In genomic region chr9:128928624-128929023, GRCh38 we compare ENCODE assay signal across 15 cellular contexts. TPM values are rescaled to one million over a fixed set of nuclear protein-coding genes. Genes with fewer than 3 reads are reported as not detected.
A peak's percentile ranks its signal among the peaks of the same experiment; 100 is the strongest.
DNase-seq lines count a peak whose midpoint lies in the region; TF ChIP-seq lines count a peak whose summit lies in the region.
"Had no signal": no experiment of that assay in that cellular context is flagged by ENCODE, and none has a peak within 500 bp of the region (broad histone marks: within the 10 kb centered on the region; RNA-seq: fewer than 3 reads in every experiment).

No MANE protein-coding gene starts in this region.

- no peaks in the 10 kb centered on the region for H3K36me3 Mint-ChIP-seq in activated naive CD4-positive, alpha-beta T cell treated with anti-CD3 and anti-CD28 coated beads, Interleukin-2, amount 10 ng/mL, durations not matched to agents 7 days and 5 days
- no peaks in the 10 kb centered on the region for H3K36me3 Mint-ChIP-seq in activated CD4-positive, alpha-beta memory T cell treated with anti-CD3 and anti-CD28 coated beads for 36 hours
- H3K36me3 Mint-ChIP-seq: CD8-positive, alpha-beta T cell had no signal

- DNase-seq in activated naive CD4-positive, alpha-beta T cell treated with anti-CD3 and anti-CD28 coated beads, Interleukin-2, amount 10 ng/mL, durations not matched to agents 7 days and 5 days = no peak
- DNase-seq in activated naive CD4-positive, alpha-beta T cell treated with Interleukin-2 at 50 U/mL for 16 hours = no peak
- no peak for DNase-seq in RWPE1 (ENCODE audit: low spot score)
- peak; percentile 59 for DNase-seq in choroid plexus epithelial cell (ENCODE audit: low read depth)
- peak; percentile 42 for DNase-seq in osteoblast (ENCODE audit: insufficient read length, low spot score, missing footprints)
- no peak for DNase-seq in OCI-M1 (lab: John Stamatoyannopoulos, UW)
- no peak for DNase-seq in activated CD4-positive, alpha-beta memory T cell treated with anti-CD3 and anti-CD28 coated beads for 36 hours
- no peak for DNase-seq in NCI-H1105 (lab: John Stamatoyannopoulos, UW)
- DNase-seq: GDM1, HFFc6 had no signal

- no peak overlapping the region for H3K4me3 Mint-ChIP-seq in activated naive CD4-positive, alpha-beta T cell treated with anti-CD3 and anti-CD28 coated beads, Interleukin-2, amount 10 ng/mL, durations not matched to agents 7 days and 5 days
- no peak overlapping the region for H3K4me3 Mint-ChIP-seq in activated CD4-positive, alpha-beta memory T cell treated with anti-CD3 and anti-CD28 coated beads for 36 hours
- H3K4me3 Mint-ChIP-seq: CD8-positive, alpha-beta T cell; HFFc6 had no signal

- no peaks in the 10 kb centered on the region for H4K20me1 ChIP-seq in osteoblast (ENCODE audit: insufficient read depth, low read length)

- no peaks in the 10 kb centered on the region for H3K9me3 ChIP-seq in osteoblast (ENCODE audit: low read depth, low read length)
- H3K9me3 ChIP-seq: BE2C, Caco-2, HAP-1 had no signal

- no peak overlapping the region for H3K4me2 ChIP-seq in osteoblast (ENCODE audit: insufficient read depth, low read length)

- no peaks in the 10 kb centered on the region for H3K79me2 ChIP-seq in osteoblast (ENCODE audit: insufficient read depth, low read length)

- H3K27me3 ChIP-seq in osteoblast (ENCODE audit: insufficient read depth, low read length) = no peaks in the 10 kb centered on the region
- H3K27me3 ChIP-seq: BE2C had no signal

- H3K27ac Mint-ChIP-seq in activated naive CD4-positive, alpha-beta T cell treated with anti-CD3 and anti-CD28 coated beads, Interleukin-2, amount 10 ng/mL, durations not matched to agents 7 days and 5 days = peak overlapping the region; percentile 19
- no peak overlapping the region for H3K27ac Mint-ChIP-seq in activated CD4-positive, alpha-beta memory T cell treated with anti-CD3 and anti-CD28 coated beads for 36 hours
- H3K27ac Mint-ChIP-seq: CD8-positive, alpha-beta T cell had no signal

- H3K4me1 ChIP-seq in osteoblast (ENCODE audit: insufficient read depth, low read length) = peaks cover 5% of the 10 kb centered on the region
- H3K4me1 ChIP-seq: BE2C, HAP-1 had no signal

- H3K36me3 ChIP-seq in osteoblast (ENCODE audit: insufficient read depth, low read length) = no peaks in the 10 kb centered on the region
- H3K36me3 ChIP-seq: BE2C, HAP-1 had no signal

- H3K4me3 ChIP-seq in choroid plexus epithelial cell (ENCODE audit: low read depth, low read length) = no peak overlapping the region
- no peak overlapping the region for H3K4me3 ChIP-seq in osteoblast (ENCODE audit: insufficient read depth, low read length)
- H3K4me3 ChIP-seq: HAP-1 had no signal

- H3K27ac ChIP-seq in RWPE1 (peak overlapping the region; percentile 58), osteoblast (ENCODE audit: low read depth, low read length) (no peak overlapping the region)
- H3K27ac ChIP-seq: HL-60 had no signal

- intact Hi-C loops in activated CD4-positive, alpha-beta memory T cell treated with anti-CD3 and anti-CD28 coated beads for 36 hours (cut with micrococcal nuclease) = loop anchor here (1.0 to 5.0 kb wide), 3 partner anchors 46 to 281 kb away; partner anchors contain the start of genes KYAT1 and LRRC8A

- peaks cover 24% of the 10 kb centered on the region for H3K4me1 Mint-ChIP-seq in activated naive CD4-positive, alpha-beta T cell treated with anti-CD3 and anti-CD28 coated beads, Interleukin-2, amount 10 ng/mL, durations not matched to agents 7 days and 5 days
- peaks cover 9% of the 10 kb centered on the region for H3K4me1 Mint-ChIP-seq in activated CD4-positive, alpha-beta memory T cell treated with anti-CD3 and anti-CD28 coated beads for 36 hours (ENCODE audit: low read depth)

- peaks cover 2% of the 10 kb centered on the region for H3K27me3 Mint-ChIP-seq in activated naive CD4-positive, alpha-beta T cell treated with anti-CD3 and anti-CD28 coated beads, Interleukin-2, amount 10 ng/mL, durations not matched to agents 7 days and 5 days
- H3K27me3 Mint-ChIP-seq in activated CD4-positive, alpha-beta memory T cell treated with anti-CD3 and anti-CD28 coated beads for 36 hours = no peaks in the 10 kb centered on the region

- POLR2A ChIA-PET in RWPE1 (lab: Yijun Ruan, JAX; ENCODE audit: low non-redundant PET) = interaction anchor here (0.6 kb wide), 1 partner anchor 110 kb away, joined by 7 read pairs; the partner anchor contains the start of gene ENDOG
- POLR2A ChIA-PET in activated CD4-positive, alpha-beta memory T cell treated with anti-CD3 and anti-CD28 coated beads for 36 hours (lab: Charles Lee) = no interaction called here

- no peak overlapping the region for H2AFZ ChIP-seq in osteoblast (ENCODE audit: low read length)

- no peak for TF ChIP-seq CTCF in RWPE1 (conservative IDR thresholded peaks at IDR 0.05; ENCODE audit: low read depth)
- no peak for TF ChIP-seq CTCF in choroid plexus epithelial cell (conservative IDR thresholded peaks at IDR 0.05; ENCODE audit: low read depth, low read length)
- no peak for TF ChIP-seq CTCF in osteoblast (IDR thresholded peaks at IDR 0.05; ENCODE audit: extremely low read depth, low read depth, low read length)

- CTCF ChIA-PET in activated naive CD4-positive, alpha-beta T cell treated with anti-CD3 and anti-CD28 coated beads, Interleukin-2, amount 10 ng/mL, durations not matched to agents 7 days and 5 days (lab: Charles Lee) = interaction anchor here (0.6 to 9.5 kb wide), 27 partner anchors 8 to 291 kb away, joined by 3 to 153 read pairs (median 6); partner anchors contain the start of genes ENDOG, KYAT1, LRRC8A and SPOUT1
- CTCF ChIA-PET in RWPE1 (lab: Yijun Ruan, JAX) = interaction anchor here (0.6 to 2.4 kb wide), 23 partner anchors 9 to 510 kb away, joined by 3 to 26 read pairs (median 5); partner anchors contain the start of genes KYAT1 and LRRC8A
- CTCF ChIA-PET in activated CD4-positive, alpha-beta memory T cell treated with anti-CD3 and anti-CD28 coated beads for 36 hours (lab: Charles Lee) = interaction anchor here (0.6 to 10.6 kb wide), 34 partner anchors 8 to 882 kb away, joined by 3 to 184 read pairs (median 4); partner anchors contain the start of genes ENDOG, PKN3 and SPOUT1

- H3K9me3 Mint-ChIP-seq in activated naive CD4-positive, alpha-beta T cell treated with anti-CD3 and anti-CD28 coated beads, Interleukin-2, amount 10 ng/mL, durations not matched to agents 7 days and 5 days = no peaks in the 10 kb centered on the region
- H3K9me3 Mint-ChIP-seq in activated CD4-positive, alpha-beta memory T cell treated with anti-CD3 and anti-CD28 coated beads for 36 hours = no peaks in the 10 kb centered on the region
- H3K9me3 Mint-ChIP-seq: CD8-positive, alpha-beta T cell; HFFc6 had no signal

RNA-seq across cellular contexts. Expression of gene PHYHD1, which starts 7.8 kb away (rescaled TPM):
- total RNA-seq in osteoblast = 7.6 and 8.0 TPM in 2 replicates
- under 1 TPM; 0.34 to 0.88 TPM for total RNA-seq in activated CD4-positive, alpha-beta memory T cell treated with anti-CD3 and anti-CD28 coated beads for 36 hours

RNA-seq across cellular contexts. Expression of gene DOLK, which starts 18.8 kb away (rescaled TPM):
- 28.6 and 29.5 TPM in 2 replicates for total RNA-seq in osteoblast
- total RNA-seq in activated CD4-positive, alpha-beta memory T cell treated with anti-CD3 and anti-CD28 coated beads for 36 hours = 1 to 10 TPM; 5.7 to 6.7 TPM

RNA-seq across cellular contexts. Expression of gene NUP188, which starts 18.9 kb away (rescaled TPM):
- 28.9 and 30.0 TPM in 2 replicates for total RNA-seq in osteoblast
- total RNA-seq in activated CD4-positive, alpha-beta memory T cell treated with anti-CD3 and anti-CD28 coated beads for 36 hours = 100 to 1,000 TPM; 121 to 124 TPM

RNA-seq across cellular contexts. Expression of gene LRRC8A, which starts 46.7 kb away (rescaled TPM):
- total RNA-seq in osteoblast = 38.0 and 39.8 TPM in 2 replicates
- total RNA-seq in activated CD4-positive, alpha-beta memory T cell treated with anti-CD3 and anti-CD28 coated beads for 36 hours = 10 to 100 TPM; 18.0 to 18.7 TPM

RNA-seq across cellular contexts. Expression of gene KYAT1, which starts 46.9 kb away (rescaled TPM):
- 3.3 and 4.7 TPM in 2 replicates for total RNA-seq in osteoblast
- total RNA-seq in activated CD4-positive, alpha-beta memory T cell treated with anti-CD3 and anti-CD28 coated beads for 36 hours = 10 to 100 TPM; 15.9 to 18.1 TPM

Comparison
In these comparisons a context has a peak if more than half of its experiments do, and no peak if none do; other contexts are left out.
1. DNase-seq: peak in choroid plexus epithelial cell (single experiment) and osteoblast (single experiment); none in activated naive CD4-positive, alpha-beta T cell treated with anti-CD3 and anti-CD28 coated beads, Interleukin-2, amount 10 ng/mL, durations not matched to agents 7 days and 5 days (single experiment), activated naive CD4-positive, alpha-beta T cell treated with Interleukin-2 at 50 U/mL for 16 hours (single experiment), RWPE1 (single experiment), OCI-M1 (single experiment), activated CD4-positive, alpha-beta memory T cell treated with anti-CD3 and anti-CD28 coated beads for 36 hours (single experiment) and NCI-H1105 (single experiment).